15 cellular contexts compared by ENCODE assay signal in genomic region chr2:24651643-24652003, GRCh38.
"Had no signal": no experiment of that assay in that cellular context is flagged by ENCODE, and none has a peak within 500 bp of the region (broad histone marks: within the 10 kb centered on the region; RNA-seq: fewer than 3 reads in every experiment).

No MANE protein-coding gene starts in this region.

- H3K36me3 ChIP-seq: esophagus muscularis mucosa, gastroesophageal sphincter had no signal

- H3K9me3 ChIP-seq: esophagus muscularis mucosa, gastroesophageal sphincter, mucosa of descending colon had no signal

- DNase-seq: effector memory CD8-positive, alpha-beta T cell; glutamatergic neuron; islet precursor cell; mammary epithelial cell; mucosa of descending colon; posterior cingulate gyrus; right cardiac atrium; small intestine; stimulated activated CD4-positive, alpha-beta T cell treated with anti-CD3 and anti-CD28 coated beads, Interleukin-12 subunit alpha, Interleukin-12 subunit beta, amount 100 ng/mL, for 4 hours; stimulated activated naive CD4-positive, alpha-beta T cell treated with Interleukin-2 at 50 U/mL for 16 hours; trophoblast cell had no signal

- H3K27ac Mint-ChIP-seq: nephron had no signal

- H3K4me3 ChIP-seq: esophagus muscularis mucosa, gastroesophageal sphincter, mucosa of descending colon had no signal

- H3K27me3 ChIP-seq: esophagus muscularis mucosa, gastroesophageal sphincter had no signal

- H3K27ac ChIP-seq: epithelial cell of prostate, esophagus muscularis mucosa, gastroesophageal sphincter had no signal

- H3K4me3 Mint-ChIP-seq: effector memory CD8-positive, alpha-beta T cell; nephron had no signal

- H3K27me3 Mint-ChIP-seq: effector memory CD8-positive, alpha-beta T cell had no signal

- ATAC-seq: effector memory CD8-positive, alpha-beta T cell; gastroesophageal sphincter; mucosa of descending colon; right cardiac atrium had no signal

- H3K9me3 Mint-ChIP-seq: effector memory CD8-positive, alpha-beta T cell; nephron had no signal
